ENCODE assay signal across 9 cellular contexts in genomic region chr4:55636622-55636999, GRCh38. TPM values are rescaled to one million over a fixed set of nuclear protein-coding genes. Genes with fewer than 3 reads are reported as not detected.
DNase-seq lines count a peak whose midpoint lies in the region; ATAC-seq and TF ChIP-seq lines count a peak whose summit lies in the region.
"Had no signal": no experiment of that assay in that cellular context is flagged by ENCODE, and none has a peak within 500 bp of the region (broad histone marks: within the 10 kb centered on the region; RNA-seq: fewer than 3 reads in every experiment).

No MANE protein-coding gene starts in this region.

- H3K4me3 ChIP-seq in SK-N-SH (ENCODE audit: low read depth in 2 of 2, low read length in 1 of 2) (peak overlapping the region; percentile 51 to 57; a peak in 3 of 4 replicates), hepatocyte (peak overlapping the region; percentile 61), skeletal muscle satellite cell (ENCODE audit: low read length) (peak overlapping the region; percentile 62)

- TF ChIP-seq RAD21 in SK-N-SH (IDR thresholded peaks at IDR 0.05; ENCODE audit: low read length) = no peak

- H3K27ac ChIP-seq in SK-N-SH (ENCODE audit: low read depth in 2 of 2, low read length in 1 of 2) (no peak overlapping the region; a peak in 1 of 4 replicates), hepatocyte (no peak overlapping the region)

- ATAC-seq in SK-N-SH treated with all-trans-retinoic acid at 6 μM for 48 hours (no peak), GM19328 (IDR thresholded peaks at IDR 0.05; ENCODE audit: unreplicated experiment) (no peak)

- no peaks in the 10 kb centered on the region for H3K9me3 ChIP-seq in SK-N-SH
- no peaks in the 10 kb centered on the region for H3K9me3 ChIP-seq in hepatocyte (ENCODE audit: low read depth)
- no peaks in the 10 kb centered on the region for H3K9me3 ChIP-seq in skeletal muscle satellite cell (replicated peaks; ENCODE audit: low read length)

- H3K4me3 Mint-ChIP-seq in activated CD4-positive, alpha-beta memory T cell treated with anti-CD3 and anti-CD28 coated beads, Interleukin-2, amount 10 ng/mL, durations not matched to agents 7 days and 5 days = peak overlapping the region; percentile 25

- H3K27ac Mint-ChIP-seq in activated CD4-positive, alpha-beta memory T cell treated with anti-CD3 and anti-CD28 coated beads, Interleukin-2, amount 10 ng/mL, durations not matched to agents 7 days and 5 days = no peak overlapping the region

- H3K79me2 ChIP-seq in SK-N-SH (ENCODE audit: insufficient read depth) (no peaks in the 10 kb centered on the region), hepatocyte (no peaks in the 10 kb centered on the region)

- H3K36me3 Mint-ChIP-seq in activated CD4-positive, alpha-beta memory T cell treated with anti-CD3 and anti-CD28 coated beads, Interleukin-2, amount 10 ng/mL, durations not matched to agents 7 days and 5 days (ENCODE audit: low read depth) = no peaks in the 10 kb centered on the region

- H3K27me3 ChIP-seq in SK-N-SH (ENCODE audit: insufficient read depth) (peaks cover 18% of the 10 kb centered on the region; the same call in 1 of the 2 replicates), hepatocyte (peaks cover 45% of the 10 kb centered on the region), skeletal muscle satellite cell (ENCODE audit: control insufficient read depth, insufficient read depth, low read length) (peaks cover 48% of the 10 kb centered on the region)

- peaks cover 64% of the 10 kb centered on the region for H3K27me3 Mint-ChIP-seq in activated CD4-positive, alpha-beta memory T cell treated with anti-CD3 and anti-CD28 coated beads, Interleukin-2, amount 10 ng/mL, durations not matched to agents 7 days and 5 days

- no peaks in the 10 kb centered on the region for H3K9me2 ChIP-seq in SK-N-SH
- no peaks in the 10 kb centered on the region for H3K9me2 ChIP-seq in hepatocyte (replicated peaks; ENCODE audit: insufficient read depth)

- H2AFZ ChIP-seq in SK-N-SH (ENCODE audit: low read depth) (peak overlapping the region; percentile 68; the same call in 1 of the 2 replicates), hepatocyte (peak overlapping the region; percentile 86)

- H3K4me2 ChIP-seq in SK-N-SH = peak overlapping the region; percentile 78
- H3K4me2 ChIP-seq in hepatocyte = peak overlapping the region; percentile 99
- peak overlapping the region; percentile 78 for H3K4me2 ChIP-seq in skeletal muscle satellite cell (ENCODE audit: low read length)

- no peak for TF ChIP-seq EP300 in SK-N-SH (IDR thresholded peaks at IDR 0.05; ENCODE audit: borderline replicate concordance in 1 of 2, low read depth in 1 of 2, low read length in 1 of 2)

- POLR2A ChIA-PET in SK-N-SH (lab: Yijun Ruan, JAX) = no interaction called here
- POLR2A ChIA-PET in activated CD4-positive, alpha-beta memory T cell treated with anti-CD3 and anti-CD28 coated beads, Interleukin-2, amount 10 ng/mL, durations not matched to agents 7 days and 5 days (lab: Charles Lee) = no interaction called here

- 61% methylated on average over 8 of the region's 8 CpGs for WGBS in SK-N-SH (ENCODE audit: low lambda C conversion rate)
- WGBS in hepatocyte (ENCODE audit: low lambda C conversion rate, missing lambda C conversion rate) = 6% methylated on average over 8 of the region's 8 CpGs

- CTCF ChIA-PET in SK-N-SH (lab: Yijun Ruan, JAX) = interaction anchor here (0.8 to 1.2 kb wide), 2 partner anchors 22 to 229 kb away, joined by 3 read pairs; no protein-coding TSS in a partner anchor
- CTCF ChIA-PET in activated CD4-positive, alpha-beta memory T cell treated with anti-CD3 and anti-CD28 coated beads, Interleukin-2, amount 10 ng/mL, durations not matched to agents 7 days and 5 days (lab: Charles Lee) = interaction anchor here (1.0 to 1.6 kb wide), 2 partner anchors 91 to 291 kb away, joined by 3 to 4 read pairs; partner anchors contain the start of gene SRD5A3

- H3K9ac ChIP-seq in SK-N-SH (no peak overlapping the region), skeletal muscle satellite cell (ENCODE audit: low read depth, low read length) (no peak overlapping the region)

- peak; percentile 44 for DNase-seq in SK-N-SH
- DNase-seq in activated CD4-positive, alpha-beta memory T cell treated with anti-CD3 and anti-CD28 coated beads, Interleukin-2, amount 10 ng/mL, durations not matched to agents 7 days and 5 days = no peak
- DNase-seq in hepatocyte (ENCODE audit: low spot score) = no peak
- DNase-seq in ureter (ENCODE audit: low spot score) = no peak
- DNase-seq in DMS79 (lab: John Stamatoyannopoulos, UW) = no peak

- H4K20me1 ChIP-seq in SK-N-SH (ENCODE audit: insufficient read depth) (no peaks in the 10 kb centered on the region), hepatocyte (ENCODE audit: insufficient read depth, poor library complexity, severe bottlenecking) (no peaks in the 10 kb centered on the region)

- TF ChIP-seq CTCF in SK-N-SH (IDR thresholded peaks at IDR 0.05) (no peak), hepatocyte (IDR thresholded peaks at IDR 0.05; ENCODE audit: poor library complexity) (no peak)

- H3K4me1 ChIP-seq in SK-N-SH (ENCODE audit: control insufficient read depth in 1 of 2, insufficient read depth in 2 of 2, low read depth in 1 of 2, low read length in 1 of 2) (peaks cover 0 to 14% of the 10 kb centered on the region in 2 experiments; a peak in 1 of 4 replicates), hepatocyte (ENCODE audit: insufficient read depth) (peaks cover 17% of the 10 kb centered on the region), skeletal muscle satellite cell (ENCODE audit: control insufficient read depth, insufficient read depth, low read length) (peaks cover 7% of the 10 kb centered on the region)

- H3K36me3 ChIP-seq in SK-N-SH (replicated peaks in 1 of 2; ENCODE audit: control insufficient read depth in 1 of 2, insufficient read depth in 2 of 2, low read length in 1 of 2) (no peaks in the 10 kb centered on the region), hepatocyte (replicated peaks; ENCODE audit: insufficient read depth, low read depth) (no peaks in the 10 kb centered on the region), skeletal muscle satellite cell (ENCODE audit: insufficient read depth, low read length) (no peaks in the 10 kb centered on the region)

- peaks cover 14% of the 10 kb centered on the region for H3K4me1 Mint-ChIP-seq in activated CD4-positive, alpha-beta memory T cell treated with anti-CD3 and anti-CD28 coated beads, Interleukin-2, amount 10 ng/mL, durations not matched to agents 7 days and 5 days

- H3K9me3 Mint-ChIP-seq in activated CD4-positive, alpha-beta memory T cell treated with anti-CD3 and anti-CD28 coated beads, Interleukin-2, amount 10 ng/mL, durations not matched to agents 7 days and 5 days = no peaks in the 10 kb centered on the region

- no peaks in the 10 kb centered on the region for H3F3A ChIP-seq in SK-N-SH (replicated peaks; ENCODE audit: insufficient read depth)

TF ChIP-seq in SK-N-SH treated with all-trans-retinoic acid at 6 μM for 48 hours, 23 proteins besides CTCF, POLR2A, EP300 and RAD21 (continues in another document):
- no peak for TF ChIP-seq TCF4 (CRISPR knock-in tag; IDR thresholded peaks at IDR 0.05; ENCODE audit: borderline replicate concordance)
- no peak for TF ChIP-seq PATZ1 (CRISPR knock-in tag; IDR thresholded peaks at IDR 0.05; ENCODE audit: borderline replicate concordance)
- TF ChIP-seq BACH2 (CRISPR knock-in tag; IDR thresholded peaks at IDR 0.05; ENCODE audit: borderline replicate concordance) = no peak
- TF ChIP-seq ZFP30 (CRISPR knock-in tag; IDR thresholded peaks at IDR 0.05) = no peak
- TF ChIP-seq ZFP3 (CRISPR knock-in tag; IDR thresholded peaks at IDR 0.05) = no peak
- TF ChIP-seq ZC3H10 (CRISPR knock-in tag; IDR thresholded peaks at IDR 0.05) = no peak
- TF ChIP-seq POU6F1 (CRISPR knock-in tag; IDR thresholded peaks at IDR 0.05; ENCODE audit: borderline replicate concordance, low read depth) = no peak

RNA-seq across cellular contexts. Expression of gene NMU, which starts 0.5 kb away (rescaled TPM):
- polyA plus RNA-seq in SK-N-SH (2012; rRNA removed) = 0.65 and 0.66 TPM in 2 replicates
- 0.84 and 1.1 TPM in 2 replicates for polyA plus RNA-seq in SK-N-SH (2012; cell fraction: cytosol; rRNA removed)
- polyA plus RNA-seq in SK-N-SH (2012; cell fraction: nucleus; rRNA removed) = 0.19 TPM in 1 of 2 replicates, not detected in the other
- under 1 TPM; 0.33 to 0.38 TPM for total RNA-seq in activated CD4-positive, alpha-beta memory T cell treated with anti-CD3 and anti-CD28 coated beads, Interleukin-2, amount 10 ng/mL, durations not matched to agents 7 days and 5 days
- 7.6 and 20.1 TPM in 2 replicates for total RNA-seq in hepatocyte
- 2.0 and 5.2 TPM in 2 replicates for polyA plus RNA-seq in hepatocyte
- not detected in 2 replicates for total RNA-seq in skeletal muscle satellite cell (2012; rRNA removed)
- total RNA-seq in ureter = not detected
- total RNA-seq: fibroblast of villous mesenchyme had no signal

RNA-seq across cellular contexts. Expression of gene PDCL2, which starts 44.6 kb away (rescaled TPM):
- polyA plus RNA-seq in SK-N-SH (2012; rRNA removed) (not detected in 2 replicates), hepatocyte (not detected in 2 replicates)
- polyA plus RNA-seq in SK-N-SH (2012; cell fraction: cytosol; rRNA removed) = not detected in 2 replicates
- polyA plus RNA-seq in SK-N-SH (2012; cell fraction: nucleus; rRNA removed) = not detected in 2 replicates
- not detected for total RNA-seq in activated CD4-positive, alpha-beta memory T cell treated with anti-CD3 and anti-CD28 coated beads, Interleukin-2, amount 10 ng/mL, durations not matched to agents 7 days and 5 days
- total RNA-seq in hepatocyte (not detected in 2 replicates), ureter (not detected)
- total RNA-seq in skeletal muscle satellite cell (2012; rRNA removed) = not detected in 2 replicates
- total RNA-seq: fibroblast of villous mesenchyme had no signal
